ENCODE assay signal across 1 cellular context in the genomic region with DNA sequence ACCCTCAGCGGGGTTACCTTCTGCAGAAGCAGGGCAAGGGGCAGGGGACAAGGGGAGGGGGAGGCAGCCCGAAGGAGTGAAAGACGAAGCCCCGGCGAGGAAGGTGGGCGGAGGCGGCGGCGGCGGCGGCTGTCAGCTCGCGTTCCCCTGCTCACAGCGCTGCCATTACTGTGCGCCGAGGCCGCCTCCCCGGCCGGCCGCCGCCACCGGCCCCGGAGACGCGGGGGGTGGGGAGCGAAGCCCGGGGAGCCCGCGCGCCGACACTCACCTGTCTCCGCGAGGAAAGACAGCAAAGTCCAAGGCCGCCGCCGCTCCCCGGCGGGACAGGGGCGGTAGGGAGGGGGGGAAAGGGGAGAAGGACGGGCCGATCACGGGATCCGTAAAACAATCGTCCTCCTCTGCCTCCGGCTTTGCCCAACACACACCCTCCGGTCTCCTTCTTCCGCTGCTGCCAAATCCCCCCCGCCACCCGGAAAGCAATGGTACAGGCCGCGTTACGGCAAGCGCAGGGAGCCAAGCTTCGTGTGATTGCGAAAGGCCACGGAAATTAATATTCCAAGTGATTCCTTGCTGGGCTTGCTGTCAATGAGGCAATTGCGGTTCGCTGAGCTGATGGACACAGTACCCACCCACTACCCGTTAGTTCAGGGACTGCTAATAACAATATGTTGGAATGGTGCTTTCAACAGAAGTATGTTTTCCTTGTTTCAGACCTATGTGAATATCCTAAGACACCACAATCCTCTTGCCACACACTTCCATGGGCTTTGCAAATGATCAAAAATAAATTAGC.
TF ChIP-seq lines count a peak whose summit lies in the region.

A gene (minus strand): TSS at position 180 of the 793 bp plus-strand sequence. CDS start 19,024 bp downstream, outside the sequence.

TF ChIP-seq in K562, 482 proteins besides CTCF, POLR2A, EP300 and RAD21 (continued from another document and continues in another):
- TF ChIP-seq, protein P1, sequence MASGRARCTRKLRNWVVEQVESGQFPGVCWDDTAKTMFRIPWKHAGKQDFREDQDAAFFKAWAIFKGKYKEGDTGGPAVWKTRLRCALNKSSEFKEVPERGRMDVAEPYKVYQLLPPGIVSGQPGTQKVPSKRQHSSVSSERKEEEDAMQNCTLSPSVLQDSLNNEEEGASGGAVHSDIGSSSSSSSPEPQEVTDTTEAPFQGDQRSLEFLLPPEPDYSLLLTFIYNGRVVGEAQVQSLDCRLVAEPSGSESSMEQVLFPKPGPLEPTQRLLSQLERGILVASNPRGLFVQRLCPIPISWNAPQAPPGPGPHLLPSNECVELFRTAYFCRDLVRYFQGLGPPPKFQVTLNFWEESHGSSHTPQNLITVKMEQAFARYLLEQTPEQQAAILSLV (tag; IDR thresholded peaks at IDR 0.05) = 0 out of 2 replicates have a peak, but pooled peaks have one; percentile 22
- TF ChIP-seq, protein P2, sequence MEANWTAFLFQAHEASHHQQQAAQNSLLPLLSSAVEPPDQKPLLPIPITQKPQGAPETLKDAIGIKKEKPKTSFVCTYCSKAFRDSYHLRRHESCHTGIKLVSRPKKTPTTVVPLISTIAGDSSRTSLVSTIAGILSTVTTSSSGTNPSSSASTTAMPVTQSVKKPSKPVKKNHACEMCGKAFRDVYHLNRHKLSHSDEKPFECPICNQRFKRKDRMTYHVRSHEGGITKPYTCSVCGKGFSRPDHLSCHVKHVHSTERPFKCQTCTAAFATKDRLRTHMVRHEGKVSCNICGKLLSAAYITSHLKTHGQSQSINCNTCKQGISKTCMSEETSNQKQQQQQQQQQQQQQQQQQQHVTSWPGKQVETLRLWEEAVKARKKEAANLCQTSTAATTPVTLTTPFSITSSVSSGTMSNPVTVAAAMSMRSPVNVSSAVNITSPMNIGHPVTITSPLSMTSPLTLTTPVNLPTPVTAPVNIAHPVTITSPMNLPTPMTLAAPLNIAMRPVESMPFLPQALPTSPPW (CRISPR knock-in tag; IDR thresholded peaks at IDR 0.05) = peak; percentile 66
- TF ChIP-seq, protein P3, sequence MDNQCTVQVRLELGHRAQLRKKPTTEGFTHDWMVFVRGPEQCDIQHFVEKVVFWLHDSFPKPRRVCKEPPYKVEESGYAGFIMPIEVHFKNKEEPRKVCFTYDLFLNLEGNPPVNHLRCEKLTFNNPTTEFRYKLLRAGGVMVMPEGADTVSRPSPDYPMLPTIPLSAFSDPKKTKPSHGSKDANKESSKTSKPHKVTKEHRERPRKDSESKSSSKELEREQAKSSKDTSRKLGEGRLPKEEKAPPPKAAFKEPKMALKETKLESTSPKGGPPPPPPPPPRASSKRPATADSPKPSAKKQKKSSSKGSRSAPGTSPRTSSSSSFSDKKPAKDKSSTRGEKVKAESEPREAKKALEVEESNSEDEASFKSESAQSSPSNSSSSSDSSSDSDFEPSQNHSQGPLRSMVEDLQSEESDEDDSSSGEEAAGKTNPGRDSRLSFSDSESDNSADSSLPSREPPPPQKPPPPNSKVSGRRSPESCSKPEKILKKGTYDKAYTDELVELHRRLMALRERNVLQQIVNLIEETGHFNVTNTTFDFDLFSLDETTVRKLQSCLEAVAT (IDR thresholded peaks at IDR 0.05) = no peak
- TF ChIP-seq ELF1 (tag; IDR thresholded peaks at IDR 0.05) (peak; percentile 84), PHTF2 (CRISPR knock-in tag; IDR thresholded peaks at IDR 0.05) (no peak), BRD4 (IDR thresholded peaks at IDR 0.05) (0 out of 2 replicates have a peak, but pooled peaks have one; percentile 32), FOXK2 (conservative IDR thresholded peaks at IDR 0.05 in 1 of 2, IDR thresholded peaks at IDR 0.05 in 1 of 2; ENCODE audit: low read depth in 2 of 2) (peak in 1 of 2 experiments; percentile 99; a peak in 2 of 4 replicates), TRIM24 (IDR thresholded peaks at IDR 0.05) (peak in 1 of 2 experiments; percentile 68; a peak in 2 of 4 replicates), HNRNPK (IDR thresholded peaks at IDR 0.05; ENCODE audit: low read depth, low read length, poor library complexity, severe bottlenecking) (peak; percentile 73), TAF9B (IDR thresholded peaks at IDR 0.05; ENCODE audit: partially characterized antibody) (peak; percentile 71), RBFOX2 (IDR thresholded peaks at IDR 0.05; ENCODE audit: low read depth, low read length) (peak; percentile 83), ZNF589 (CRISPR knock-in tag; IDR thresholded peaks at IDR 0.05; ENCODE audit: low read depth) (no peak), TAF7 (tag; IDR thresholded peaks at IDR 0.05) (peak; percentile 32; the same call in 1 of the 2 replicates), SUPT5H (IDR thresholded peaks at IDR 0.05) (peak; percentile 44; the same call in 1 of the 2 replicates), ETV1 (tag; conservative IDR thresholded peaks at IDR 0.05; ENCODE audit: low read depth) (peak; percentile 93), KLF16 (IDR thresholded peaks at IDR 0.05) (peak; percentile 82), TRIM28 (IDR thresholded peaks at IDR 0.05) (no peak; the same call in 1 of the 2 replicates), NUFIP1 (IDR thresholded peaks at IDR 0.05; ENCODE audit: partially characterized antibody) (peak; percentile 51), SIX5 (IDR thresholded peaks at IDR 0.05; ENCODE audit: borderline replicate concordance in 1 of 2, insufficient read depth in 1 of 2, low read depth in 1 of 2, low read length in 2 of 2) (peak in 1 of 2 experiments; percentile 38; a peak in 2 of 4 replicates), SAP30 (IDR thresholded peaks at IDR 0.05; ENCODE audit: borderline replicate concordance, insufficient read depth, low read depth, low read length, poor library complexity, severe bottlenecking) (peak; percentile 31), NRF1 (conservative IDR thresholded peaks at IDR 0.05 in 1 of 2, IDR thresholded peaks at IDR 0.05 in 1 of 2) (no peak; a peak in 1 of 4 replicates), ETV5 (CRISPR knock-in tag; IDR thresholded peaks at IDR 0.05; ENCODE audit: low read depth) (peak; percentile 52; the same call in 1 of the 2 replicates), MXI1 (IDR thresholded peaks at IDR 0.05; ENCODE audit: low read depth, low read length) (no peak), RBBP5 (IDR thresholded peaks at IDR 0.05; ENCODE audit: borderline replicate concordance, insufficient read depth, low read length, poor library complexity, severe bottlenecking) (peak; percentile 86), ZNF134 (CRISPR knock-in tag; conservative IDR thresholded peaks at IDR 0.05) (no peak), HLTF (IDR thresholded peaks at IDR 0.05) (peak; percentile 58; the same call in 1 of the 2 replicates), MYC (IDR thresholded peaks at IDR 0.05; ENCODE audit: low read depth, low read length) (peak; percentile 18; the same call in 1 of the 2 replicates), MYC (CRISPR knock-in tag; IDR thresholded peaks at IDR 0.05; ENCODE audit: borderline replicate concordance, low read depth) (no peak)
- TF ChIP-seq, protein P4, sequence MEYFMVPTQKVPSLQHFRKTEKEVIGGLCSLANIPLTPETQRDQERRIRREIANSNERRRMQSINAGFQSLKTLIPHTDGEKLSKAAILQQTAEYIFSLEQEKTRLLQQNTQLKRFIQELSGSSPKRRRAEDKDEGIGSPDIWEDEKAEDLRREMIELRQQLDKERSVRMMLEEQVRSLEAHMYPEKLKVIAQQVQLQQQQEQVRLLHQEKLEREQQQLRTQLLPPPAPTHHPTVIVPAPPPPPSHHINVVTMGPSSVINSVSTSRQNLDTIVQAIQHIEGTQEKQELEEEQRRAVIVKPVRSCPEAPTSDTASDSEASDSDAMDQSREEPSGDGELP (CRISPR knock-in tag; IDR thresholded peaks at IDR 0.05; ENCODE audit: borderline replicate concordance) = peak; percentile 40; the same call in 1 of the 2 replicates
- TF ChIP-seq, protein P5, sequence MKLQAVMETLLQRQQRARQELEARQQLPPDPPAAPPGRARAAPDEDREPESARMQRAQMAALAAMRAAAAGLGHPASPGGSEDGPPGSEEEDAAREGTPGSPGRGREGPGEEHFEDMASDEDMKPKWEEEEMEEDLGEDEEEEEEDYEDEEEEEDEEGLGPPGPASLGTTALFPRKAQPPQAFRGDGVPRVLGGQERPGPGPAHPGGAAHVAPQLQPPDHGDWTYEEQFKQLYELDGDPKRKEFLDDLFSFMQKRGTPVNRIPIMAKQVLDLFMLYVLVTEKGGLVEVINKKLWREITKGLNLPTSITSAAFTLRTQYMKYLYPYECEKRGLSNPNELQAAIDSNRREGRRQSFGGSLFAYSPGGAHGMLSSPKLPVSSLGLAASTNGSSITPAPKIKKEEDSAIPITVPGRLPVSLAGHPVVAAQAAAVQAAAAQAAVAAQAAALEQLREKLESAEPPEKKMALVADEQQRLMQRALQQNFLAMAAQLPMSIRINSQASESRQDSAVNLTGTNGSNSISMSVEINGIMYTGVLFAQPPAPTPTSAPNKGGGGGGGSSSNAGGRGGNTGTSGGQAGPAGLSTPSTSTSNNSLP (IDR thresholded peaks at IDR 0.05; ENCODE audit: borderline replicate concordance, low read depth, low read length) = peak; percentile 81
- TF ChIP-seq, protein P6, sequence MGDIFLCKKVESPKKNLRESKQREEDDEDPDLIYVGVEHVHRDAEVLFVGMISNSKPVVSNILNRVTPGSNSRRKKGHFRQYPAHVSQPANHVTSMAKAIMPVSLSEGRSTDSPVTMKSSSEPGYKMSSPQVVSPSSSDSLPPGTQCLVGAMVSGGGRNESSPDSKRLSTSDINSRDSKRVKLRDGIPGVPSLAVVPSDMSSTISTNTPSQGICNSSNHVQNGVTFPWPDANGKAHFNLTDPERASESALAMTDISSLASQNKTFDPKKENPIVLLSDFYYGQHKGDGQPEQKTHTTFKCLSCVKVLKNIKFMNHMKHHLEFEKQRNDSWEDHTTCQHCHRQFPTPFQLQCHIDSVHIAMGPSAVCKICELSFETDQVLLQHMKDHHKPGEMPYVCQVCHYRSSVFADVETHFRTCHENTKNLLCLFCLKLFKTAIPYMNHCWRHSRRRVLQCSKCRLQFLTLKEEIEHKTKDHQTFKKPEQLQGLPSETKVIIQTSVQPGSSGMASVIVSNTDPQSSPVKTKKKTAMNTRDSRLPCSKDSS (IDR thresholded peaks at IDR 0.05; ENCODE audit: low read depth, partially characterized antibody) = no peak
- TF ChIP-seq, protein P7, sequence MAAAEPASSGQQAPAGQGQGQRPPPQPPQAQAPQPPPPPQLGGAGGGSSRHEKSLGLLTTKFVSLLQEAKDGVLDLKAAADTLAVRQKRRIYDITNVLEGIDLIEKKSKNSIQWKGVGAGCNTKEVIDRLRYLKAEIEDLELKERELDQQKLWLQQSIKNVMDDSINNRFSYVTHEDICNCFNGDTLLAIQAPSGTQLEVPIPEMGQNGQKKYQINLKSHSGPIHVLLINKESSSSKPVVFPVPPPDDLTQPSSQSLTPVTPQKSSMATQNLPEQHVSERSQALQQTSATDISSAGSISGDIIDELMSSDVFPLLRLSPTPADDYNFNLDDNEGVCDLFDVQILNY (CRISPR knock-in tag; IDR thresholded peaks at IDR 0.05) = no peak
- TF ChIP-seq, protein P8, sequence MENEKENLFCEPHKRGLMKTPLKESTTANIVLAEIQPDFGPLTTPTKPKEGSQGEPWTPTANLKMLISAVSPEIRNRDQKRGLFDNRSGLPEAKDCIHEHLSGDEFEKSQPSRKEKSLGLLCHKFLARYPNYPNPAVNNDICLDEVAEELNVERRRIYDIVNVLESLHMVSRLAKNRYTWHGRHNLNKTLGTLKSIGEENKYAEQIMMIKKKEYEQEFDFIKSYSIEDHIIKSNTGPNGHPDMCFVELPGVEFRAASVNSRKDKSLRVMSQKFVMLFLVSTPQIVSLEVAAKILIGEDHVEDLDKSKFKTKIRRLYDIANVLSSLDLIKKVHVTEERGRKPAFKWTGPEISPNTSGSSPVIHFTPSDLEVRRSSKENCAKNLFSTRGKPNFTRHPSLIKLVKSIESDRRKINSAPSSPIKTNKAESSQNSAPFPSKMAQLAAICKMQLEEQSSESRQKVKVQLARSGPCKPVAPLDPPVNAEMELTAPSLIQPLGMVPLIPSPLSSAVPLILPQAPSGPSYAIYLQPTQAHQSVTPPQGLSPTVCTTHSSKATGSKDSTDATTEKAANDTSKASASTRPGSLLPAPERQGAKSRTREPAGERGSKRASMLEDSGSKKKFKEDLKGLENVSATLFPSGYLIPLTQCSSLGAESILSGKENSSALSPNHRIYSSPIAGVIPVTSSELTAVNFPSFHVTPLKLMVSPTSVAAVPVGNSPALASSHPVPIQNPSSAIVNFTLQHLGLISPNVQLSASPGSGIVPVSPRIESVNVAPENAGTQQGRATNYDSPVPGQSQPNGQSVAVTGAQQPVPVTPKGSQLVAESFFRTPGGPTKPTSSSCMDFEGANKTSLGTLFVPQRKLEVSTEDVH (IDR thresholded peaks at IDR 0.05; ENCODE audit: low read depth, partially characterized antibody) = peak; percentile 42
- TF ChIP-seq, protein P9, sequence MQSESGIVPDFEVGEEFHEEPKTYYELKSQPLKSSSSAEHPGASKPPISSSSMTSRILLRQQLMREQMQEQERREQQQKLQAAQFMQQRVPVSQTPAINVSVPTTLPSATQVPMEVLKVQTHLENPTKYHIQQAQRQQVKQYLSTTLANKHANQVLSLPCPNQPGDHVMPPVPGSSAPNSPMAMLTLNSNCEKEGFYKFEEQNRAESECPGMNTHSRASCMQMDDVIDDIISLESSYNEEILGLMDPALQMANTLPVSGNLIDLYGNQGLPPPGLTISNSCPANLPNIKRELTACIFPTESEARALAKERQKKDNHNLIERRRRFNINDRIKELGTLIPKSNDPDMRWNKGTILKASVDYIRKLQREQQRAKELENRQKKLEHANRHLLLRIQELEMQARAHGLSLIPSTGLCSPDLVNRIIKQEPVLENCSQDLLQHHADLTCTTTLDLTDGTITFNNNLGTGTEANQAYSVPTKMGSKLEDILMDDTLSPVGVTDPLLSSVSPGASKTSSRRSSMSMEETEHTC (IDR thresholded peaks at IDR 0.05) = 0 out of 2 replicates have a peak, but pooled peaks have one; percentile 14
- TF ChIP-seq, protein P10, sequence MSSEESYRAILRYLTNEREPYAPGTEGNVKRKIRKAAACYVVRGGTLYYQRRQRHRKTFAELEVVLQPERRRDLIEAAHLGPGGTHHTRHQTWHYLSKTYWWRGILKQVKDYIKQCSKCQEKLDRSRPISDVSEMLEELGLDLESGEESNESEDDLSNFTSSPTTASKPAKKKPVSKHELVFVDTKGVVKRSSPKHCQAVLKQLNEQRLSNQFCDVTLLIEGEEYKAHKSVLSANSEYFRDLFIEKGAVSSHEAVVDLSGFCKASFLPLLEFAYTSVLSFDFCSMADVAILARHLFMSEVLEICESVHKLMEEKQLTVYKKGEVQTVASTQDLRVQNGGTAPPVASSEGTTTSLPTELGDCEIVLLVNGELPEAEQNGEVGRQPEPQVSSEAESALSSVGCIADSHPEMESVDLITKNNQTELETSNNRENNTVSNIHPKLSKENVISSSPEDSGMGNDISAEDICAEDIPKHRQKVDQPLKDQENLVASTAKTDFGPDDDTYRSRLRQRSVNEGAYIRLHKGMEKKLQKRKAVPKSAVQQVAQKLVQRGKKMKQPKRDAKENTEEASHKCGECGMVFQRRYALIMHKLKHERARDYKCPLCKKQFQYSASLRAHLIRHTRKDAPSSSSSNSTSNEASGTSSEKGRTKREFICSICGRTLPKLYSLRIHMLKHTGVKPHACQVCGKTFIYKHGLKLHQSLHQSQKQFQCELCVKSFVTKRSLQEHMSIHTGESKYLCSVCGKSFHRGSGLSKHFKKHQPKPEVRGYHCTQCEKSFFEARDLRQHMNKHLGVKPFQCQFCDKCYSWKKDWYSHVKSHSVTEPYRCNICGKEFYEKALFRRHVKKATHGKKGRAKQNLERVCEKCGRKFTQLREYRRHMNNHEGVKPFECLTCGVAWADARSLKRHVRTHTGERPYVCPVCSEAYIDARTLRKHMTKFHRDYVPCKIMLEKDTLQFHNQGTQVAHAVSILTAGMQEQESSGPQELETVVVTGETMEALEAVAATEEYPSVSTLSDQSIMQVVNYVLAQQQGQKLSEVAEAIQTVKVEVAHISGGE (CRISPR knock-in tag; IDR thresholded peaks at IDR 0.05) = peak in 1 of 3 experiments; percentile 58; a peak in 1 of 6 replicates
